ENCODE assay signal across 1 cellular context in genomic region chr10:86667421-86668181, GRCh38.
TF ChIP-seq lines count a peak whose summit lies in the region.

No MANE protein-coding gene starts in this region.

TF ChIP-seq in SK-N-SH, 30 proteins besides CTCF, POLR2A, EP300 and RAD21 (continued from another document):
- TF ChIP-seq REST (IDR thresholded peaks at IDR 0.05; ENCODE audit: low read depth, low read length) (no peak), ZBTB33 (IDR thresholded peaks at IDR 0.05; ENCODE audit: borderline replicate concordance, low read depth) (no peak), MAX (IDR thresholded peaks at IDR 0.05; ENCODE audit: low read depth) (no peak)
TF ChIP-seq in SK-N-SH: peak in this region for 0.
